Comparison of ENCODE assay signal across 11 cellular contexts in genomic region chr16:11994187-11995119, GRCh38. TPM values are rescaled to one million over a fixed set of nuclear protein-coding genes. Genes with fewer than 3 reads are reported as not detected.
DNase-seq lines count a peak whose midpoint lies in the region; ATAC-seq and TF ChIP-seq lines count a peak whose summit lies in the region.
"Had no signal": no experiment of that assay in that cellular context is flagged by ENCODE, and none has a peak within 500 bp of the region (broad histone marks: within the 10 kb centered on the region; RNA-seq: fewer than 3 reads in every experiment).

No MANE protein-coding gene starts in this region.

- no peak overlapping the region for H3K4me3 Mint-ChIP-seq in brain

- H3K9ac ChIP-seq in liver (ENCODE audit: low read depth in 1 of 2, low read length in 2 of 2) = no peak overlapping the region

- peak; percentile 16 for DNase-seq in KBM-7
- DNase-seq in substantia nigra (lab: John Stamatoyannopoulos, UW) = peak in 47 of 49 donors; percentile 8 to 87 (median 61)
- DNase-seq in activated CD8-positive, alpha-beta memory T cell treated with anti-CD3 and anti-CD28 coated beads for 24 hours = no peak
- no peak for DNase-seq in T-helper 2 cell
- DNase-seq in GF-D8 (lab: John Stamatoyannopoulos, UW) = no peak
- DNase-seq: NCI-H526 treated with DMSO at 0.1 percent for 48 hours, ovary had no signal

- H3K36me3 Mint-ChIP-seq in brain = peaks cover 6% of the 10 kb centered on the region

- no peak for ATAC-seq in HG02852 (IDR thresholded peaks at IDR 0.05; ENCODE audit: unreplicated experiment)

- H3K9me3 ChIP-seq in liver (ENCODE audit: control insufficient read depth in 4 of 4, low read length in 3 of 4) = no peaks in the 10 kb centered on the region
- H3K9me3 ChIP-seq: ovary had no signal

- in situ Hi-C loops in KBM-7 (cut with MboI; ENCODE audit: low pct_unique_long_range_greater_than_20kb, low sequenced_read_pairs) = no loop called here

- H3K9me3 Mint-ChIP-seq in brain = no peaks in the 10 kb centered on the region

- WGBS in liver = 82% methylated on average over 7 of the region's 7 CpGs

- peak overlapping the region; percentile 27 to 37 for H3K27ac ChIP-seq in liver (ENCODE audit: low read depth in 1 of 2, low read length in 2 of 2)
- H3K27ac ChIP-seq in substantia nigra (ENCODE audit: low read depth, low read length, poor library complexity, severe bottlenecking) = peak overlapping the region; percentile 80
- H3K27ac ChIP-seq: ovary had no signal

- H3K4me1 ChIP-seq in liver (ENCODE audit: control insufficient read depth in 4 of 4, insufficient read depth in 4 of 4, low read length in 3 of 4) = no peaks in the 10 kb centered on the region

- no peaks in the 10 kb centered on the region for H3K27me3 Mint-ChIP-seq in brain

- no peak for TF ChIP-seq RAD21 in liver (IDR thresholded peaks at IDR 0.05)

- no peaks in the 10 kb centered on the region for H3K36me3 ChIP-seq in liver (ENCODE audit: control insufficient read depth in 4 of 4, insufficient read depth in 3 of 4, low read depth in 1 of 4, low read length in 3 of 4)
- H3K36me3 ChIP-seq: ovary had no signal

- peak overlapping the region in 3 of 5 experiments; percentile 38 to 83 (median 76) for H3K27ac Mint-ChIP-seq in brain

- H3K27me3 ChIP-seq in liver (ENCODE audit: control insufficient read depth in 4 of 4, insufficient read depth in 4 of 4, low read length in 3 of 4) = no peaks in the 10 kb centered on the region
- H3K27me3 ChIP-seq: ovary had no signal

- peaks cover 12% of the 10 kb centered on the region for H3K4me1 Mint-ChIP-seq in brain

- TF ChIP-seq CTCF in brain (conservative IDR thresholded peaks at IDR 0.05) (no peak), liver (IDR thresholded peaks at IDR 0.05; ENCODE audit: low read depth, low read length, missing input control) (no peak)

- H3K4me3 ChIP-seq in liver (ENCODE audit: low read depth in 1 of 3, low read length in 3 of 3) = no peak overlapping the region
- H3K4me3 ChIP-seq: ovary had no signal

TF ChIP-seq in liver, 16 proteins besides CTCF, POLR2A, EP300 and RAD21:
- TF ChIP-seq NR2F2 (IDR thresholded peaks at IDR 0.05) = no peak
TF ChIP-seq in liver: peak in this region for 0.

RNA-seq across cellular contexts. Expression of gene SNX29, which starts 17.9 kb away (rescaled TPM):
- polyA plus RNA-seq in brain (ENCODE audit: insufficient read depth, low read depth, low replicate concordance) = 13.6 TPM
- total RNA-seq in liver = 10 to 100 TPM in 1 of 2 donors, 1 to 10 TPM in 1; 8.9 to 10.5 TPM
- polyA plus RNA-seq in liver = 10 to 100 TPM in 1 of 2 donors, 1 to 10 TPM in 1; 1.9 to 11.9 TPM

RNA-seq across cellular contexts. Expression of gene TNFRSF17, which starts 29.4 kb away (rescaled TPM):
- not detected for polyA plus RNA-seq in brain (ENCODE audit: insufficient read depth, low read depth, low replicate concordance)
- total RNA-seq in liver = under 1 TPM; 0.17 to 0.28 TPM
- 1 to 10 TPM in 1 of 2 donors, not detected in 1; 2.6 TPM for polyA plus RNA-seq in liver
- total RNA-seq: subcutaneous adipose tissue had no signal

RNA-seq across cellular contexts. Expression of gene NPIPB2, which starts 52.6 kb away (rescaled TPM):
- polyA plus RNA-seq in brain (ENCODE audit: insufficient read depth, low read depth, low replicate concordance) (7.8 TPM), liver (1 to 10 TPM in 1 of 2 donors, under 1 TPM in 1; 0.75 to 3.3 TPM)
- total RNA-seq in liver = 1 to 10 TPM; 3.3 to 4.9 TPM

Comparison
In these comparisons a context has a peak if more than half of its experiments do, and no peak if none do; other contexts are left out.
1. DNase-seq: peak in KBM-7 (single experiment) and substantia nigra (47 of 49); none in activated CD8-positive, alpha-beta memory T cell treated with anti-CD3 and anti-CD28 coated beads for 24 hours (single experiment), T-helper 2 cell (0 of 5) and GF-D8 (single experiment).